In the genomic region with DNA sequence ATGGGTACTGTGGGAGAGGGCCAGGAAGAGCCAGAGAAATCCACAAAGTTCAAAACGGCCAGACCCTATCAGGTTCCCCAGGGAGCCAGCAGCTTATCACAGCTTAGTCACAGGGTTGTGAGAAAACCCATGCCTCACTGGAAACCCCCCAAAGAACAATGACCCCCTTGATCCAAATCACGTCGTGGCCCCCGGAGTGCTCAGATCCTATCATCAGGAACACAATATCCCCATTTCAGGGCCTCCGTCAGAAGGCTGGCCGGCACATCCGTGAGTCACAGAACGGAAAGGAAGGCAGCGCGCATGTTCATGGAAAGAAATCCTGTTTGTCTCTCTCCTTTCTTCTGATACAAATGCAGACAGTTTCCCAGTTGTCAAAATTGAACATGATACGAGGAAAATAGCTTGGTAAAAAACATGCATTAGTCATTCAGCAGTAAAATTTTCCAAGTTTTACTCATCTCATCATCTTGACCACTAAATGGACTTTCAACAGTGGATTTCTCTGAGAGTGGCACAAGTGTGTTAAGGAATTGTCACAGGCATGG, we compare ENCODE assay signal across 9 cellular contexts.
A peak's percentile ranks its signal among the peaks of the same experiment; 100 is the strongest.
DNase-seq lines count a peak whose midpoint lies in the region; ATAC-seq and TF ChIP-seq lines count a peak whose summit lies in the region.
"Had no signal": no experiment of that assay in that cellular context is flagged by ENCODE, and none has a peak within 500 bp of the region (broad histone marks: within the 10 kb centered on the region; RNA-seq: fewer than 3 reads in every experiment).

No MANE protein-coding gene starts in this region.

- H3K9me3 ChIP-seq in hepatocyte (ENCODE audit: low read depth) (no peaks in the 10 kb centered on the region), colonic mucosa (no peaks in the 10 kb centered on the region)

- DNase-seq in GM12865 (ENCODE audit: low read depth) (peak; percentile 34), astrocyte of the spinal cord (ENCODE audit: low read depth, low spot score) (peak; percentile 93), hepatocyte (ENCODE audit: low spot score) (peak; percentile 71), DMS 273 treated with DMSO at 0.1 percent for 48 hours (lab: John Stamatoyannopoulos, UW) (no peak), colonic mucosa (no peak), DMS53 treated with DMSO at 0.1 percent for 48 hours (lab: John Stamatoyannopoulos, UW; ENCODE audit: unreplicated experiment) (no peak)

- ATAC-seq in GM18505 (IDR thresholded peaks at IDR 0.05; ENCODE audit: unreplicated experiment) = no peak

- TF ChIP-seq CTCF in GM12865 (IDR thresholded peaks at IDR 0.05; ENCODE audit: insufficient read depth, low read depth, low read length, missing control alignments) = no peak
- TF ChIP-seq CTCF in astrocyte of the spinal cord (IDR thresholded peaks at IDR 0.05; ENCODE audit: low read depth, low read length) = no peak
- no peak for TF ChIP-seq CTCF in hepatocyte (IDR thresholded peaks at IDR 0.05; ENCODE audit: poor library complexity)
- TF ChIP-seq CTCF in colonic mucosa (IDR thresholded peaks at IDR 0.05) = no peak

- H3K27me3 ChIP-seq in hepatocyte (no peaks in the 10 kb centered on the region), colonic mucosa (no peaks in the 10 kb centered on the region)

- intact Hi-C loops in colonic mucosa (cut with DNase I) = no loop called here

- H3K4me2 ChIP-seq in hepatocyte = peak overlapping the region; percentile 21

- in situ Hi-C loops in astrocyte of the spinal cord (cut with HindIII; ENCODE audit: low sequenced_read_pairs) = no loop called here

- WGBS in hepatocyte (ENCODE audit: low lambda C conversion rate, missing lambda C conversion rate) = 48% methylated on average over 11 of the region's 11 CpGs

- H3K4me3 ChIP-seq in GM12865 (ENCODE audit: low read depth, low read length) = no peak overlapping the region
- H3K4me3 ChIP-seq in astrocyte of the spinal cord (ENCODE audit: low read depth, low read length) = no peak overlapping the region
- no peak overlapping the region for H3K4me3 ChIP-seq in hepatocyte
- no peak overlapping the region for H3K4me3 ChIP-seq in skin epidermis
- H3K4me3 ChIP-seq in colonic mucosa = no peak overlapping the region

- no peak overlapping the region for H2AFZ ChIP-seq in hepatocyte

- H3K9me2 ChIP-seq in hepatocyte (replicated peaks; ENCODE audit: insufficient read depth) = no peaks in the 10 kb centered on the region

- H3K27ac ChIP-seq in hepatocyte (peak overlapping the region; percentile 82), skin epidermis (peak overlapping the region in 20 of 21 experiments; percentile 8 to 83 (median 60)), colonic mucosa (no peak overlapping the region)
- H3K27ac ChIP-seq: HL-60 had no signal

- no peaks in the 10 kb centered on the region for H3K79me2 ChIP-seq in hepatocyte

- H3K9ac ChIP-seq in colonic mucosa (ENCODE audit: low read depth in 2 of 2, low read length in 2 of 2) = no peak overlapping the region

- H3K36me3 ChIP-seq in hepatocyte (replicated peaks; ENCODE audit: insufficient read depth, low read depth) (no peaks in the 10 kb centered on the region), colonic mucosa (no peaks in the 10 kb centered on the region)

- peaks cover 12% of the 10 kb centered on the region for H3K4me1 ChIP-seq in hepatocyte (ENCODE audit: insufficient read depth)
- H3K4me1 ChIP-seq in colonic mucosa = no peaks in the 10 kb centered on the region

- H4K20me1 ChIP-seq in hepatocyte (ENCODE audit: insufficient read depth, poor library complexity, severe bottlenecking) = no peaks in the 10 kb centered on the region

- no peak for TF ChIP-seq POLR2A in GM18505 (IDR thresholded peaks at IDR 0.05; ENCODE audit: borderline replicate concordance, extremely low read depth, insufficient read depth, insufficient read length)

Comparison
In these comparisons a context has a peak if more than half of its experiments do, and no peak if none do; other contexts are left out.
1. DNase-seq: peak in GM12865 (single experiment), astrocyte of the spinal cord (single experiment) and hepatocyte (single experiment); none in DMS 273 treated with DMSO at 0.1 percent for 48 hours (single experiment), colonic mucosa (single experiment) and DMS53 treated with DMSO at 0.1 percent for 48 hours (single experiment).